ENCODE assay signal across 8 cellular contexts in the genomic region with DNA sequence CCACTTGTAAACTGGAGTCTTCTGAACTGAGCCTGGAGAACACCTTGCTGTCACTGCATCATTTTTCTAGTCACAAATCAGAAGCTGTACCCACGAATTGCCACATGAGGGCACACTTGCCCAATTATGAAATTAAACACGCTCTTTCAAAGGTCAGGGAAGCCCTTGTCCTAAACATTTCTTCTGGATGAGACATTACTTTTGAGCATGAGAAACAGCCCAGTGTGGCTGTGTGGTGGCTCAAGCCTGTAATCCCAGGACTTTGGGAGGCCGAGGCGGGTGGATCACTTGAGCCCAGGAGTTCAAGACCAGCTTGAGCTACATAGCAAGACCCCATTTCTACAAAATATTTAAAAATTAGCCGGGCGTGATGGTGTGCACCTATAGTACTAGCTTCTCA. TPM values are rescaled to one million over a fixed set of nuclear protein-coding genes. Genes with fewer than 3 reads are reported as not detected.
A peak's percentile ranks its signal among the peaks of the same experiment; 100 is the strongest.
DNase-seq lines count a peak whose midpoint lies in the region; ATAC-seq, FAIRE-seq and TF ChIP-seq lines count a peak whose summit lies in the region.

No MANE protein-coding gene starts in this region.

- peak; percentile 27 for FAIRE-seq in H54 (lab: Jason Lieb, UNC)

- no peaks in the 10 kb centered on the region for H3K36me3 Mint-ChIP-seq in CD4-positive, alpha-beta memory T cell
- H3K36me3 Mint-ChIP-seq in activated CD4-positive, alpha-beta memory T cell treated with anti-CD3 and anti-CD28 coated beads for 36 hours, result no peaks in the 10 kb centered on the region
- H3K36me3 Mint-ChIP-seq in naive B cell, result no peaks in the 10 kb centered on the region

- ATAC-seq in naive B cell (ENCODE audit: low read depth in 2 of 2) (peak in 1 of 2 donors; percentile 43), upper lobe of right lung (peak; percentile 88), HG02885 (IDR thresholded peaks at IDR 0.05; ENCODE audit: poor library complexity, unreplicated experiment) (no peak)

- H3K4me3 Mint-ChIP-seq in CD4-positive, alpha-beta memory T cell, result no peak overlapping the region
- no peak overlapping the region for H3K4me3 Mint-ChIP-seq in activated CD4-positive, alpha-beta memory T cell treated with anti-CD3 and anti-CD28 coated beads for 36 hours
- no peak overlapping the region for H3K4me3 Mint-ChIP-seq in naive B cell

- H3K4me1 ChIP-seq in CD4-positive, alpha-beta memory T cell (ENCODE audit: insufficient read depth, low read length), result no peaks in the 10 kb centered on the region
- no peaks in the 10 kb centered on the region for H3K4me1 ChIP-seq in upper lobe of right lung

- H3K27me3 ChIP-seq in CD4-positive, alpha-beta memory T cell (ENCODE audit: insufficient read depth, low read length), result no peaks in the 10 kb centered on the region
- H3K27me3 ChIP-seq in upper lobe of right lung, result no peaks in the 10 kb centered on the region

- intact Hi-C loops in CD4-positive, alpha-beta memory T cell (cut with micrococcal nuclease), result loop anchor here (1.0 to 5.0 kb wide), 2 partner anchors 160 to 649 kb away; no protein-coding TSS in a partner anchor
- intact Hi-C loops in activated CD4-positive, alpha-beta memory T cell treated with anti-CD3 and anti-CD28 coated beads for 36 hours (cut with micrococcal nuclease), result loop anchor here (1.0 kb wide), 2 partner anchors 110 to 160 kb away; no protein-coding TSS in a partner anchor
- intact Hi-C loops in upper lobe of right lung (cut with DNase I), result loop anchor here (5.0 kb wide), 1 partner anchor 161 kb away; no protein-coding TSS in a partner anchor

- H3K9me3 Mint-ChIP-seq in CD4-positive, alpha-beta memory T cell, result no peaks in the 10 kb centered on the region
- H3K9me3 Mint-ChIP-seq in activated CD4-positive, alpha-beta memory T cell treated with anti-CD3 and anti-CD28 coated beads for 36 hours, result no peaks in the 10 kb centered on the region
- no peaks in the 10 kb centered on the region for H3K9me3 Mint-ChIP-seq in naive B cell

- no peak overlapping the region for H3K4me3 ChIP-seq in CD4-positive, alpha-beta memory T cell (ENCODE audit: low read length in 2 of 2)
- H3K4me3 ChIP-seq in upper lobe of right lung, result no peak overlapping the region

- peak overlapping the region in 1 of 7 donors; percentile 14 for H3K27ac Mint-ChIP-seq in CD4-positive, alpha-beta memory T cell
- no peak overlapping the region for H3K27ac Mint-ChIP-seq in activated CD4-positive, alpha-beta memory T cell treated with anti-CD3 and anti-CD28 coated beads for 36 hours
- no peak overlapping the region for H3K27ac Mint-ChIP-seq in naive B cell

- POLR2A ChIA-PET in CD4-positive, alpha-beta memory T cell (lab: Charles Lee; ENCODE audit: partially characterized antibody), result interaction anchor here (1.4 kb wide), 1 partner anchor 160 kb away, joined by 4 read pairs; no protein-coding TSS in a partner anchor
- POLR2A ChIA-PET in activated CD4-positive, alpha-beta memory T cell treated with anti-CD3 and anti-CD28 coated beads for 36 hours (lab: Charles Lee), result no interaction called here

- no peaks in the 10 kb centered on the region for H3K4me1 Mint-ChIP-seq in CD4-positive, alpha-beta memory T cell
- H3K4me1 Mint-ChIP-seq in activated CD4-positive, alpha-beta memory T cell treated with anti-CD3 and anti-CD28 coated beads for 36 hours (ENCODE audit: low read depth), result peaks cover 3% of the 10 kb centered on the region
- peaks cover 4 to 8% (median 4%) of the 10 kb centered on the region in 3 donors for H3K4me1 Mint-ChIP-seq in naive B cell

- TF ChIP-seq POLR2A in H54 (IDR thresholded peaks at IDR 0.05; ENCODE audit: low read depth, low read length) (no peak), erythroblast (IDR thresholded peaks at IDR 0.05; ENCODE audit: low read length) (no peak)

- DNase-seq in CD4-positive, alpha-beta memory T cell, result peak in 4 of 5 donors; percentile 25 to 35 (median 28)
- DNase-seq in H54 (ENCODE audit: insufficient read length, low spot score), result peak; percentile 50
- peak; percentile 37 to 82 for DNase-seq in NCI-H524 (lab: John Stamatoyannopoulos, UW)
- DNase-seq in activated CD4-positive, alpha-beta memory T cell treated with anti-CD3 and anti-CD28 coated beads for 36 hours, result peak; percentile 59
- DNase-seq in erythroblast (lab: John Stamatoyannopoulos, UW), result peak; percentile 42 to 68
- DNase-seq in naive B cell, result peak; percentile 14
- DNase-seq in upper lobe of right lung, result no peak

- CTCF ChIA-PET in CD4-positive, alpha-beta memory T cell (lab: Charles Lee; ENCODE audit: partially characterized antibody), result interaction anchor here (0.7 to 11.2 kb wide), 15 partner anchors 8 to 293 kb away, joined by 3 to 131 read pairs (median 4); no protein-coding TSS in a partner anchor
- CTCF ChIA-PET in activated CD4-positive, alpha-beta memory T cell treated with anti-CD3 and anti-CD28 coated beads for 36 hours (lab: Charles Lee), result interaction anchor here (0.6 to 5.1 kb wide), 19 partner anchors 9 to 292 kb away, joined by 3 to 217 read pairs (median 4); no protein-coding TSS in a partner anchor

- H3K36me3 ChIP-seq in CD4-positive, alpha-beta memory T cell (ENCODE audit: insufficient read depth, low read length), result no peaks in the 10 kb centered on the region
- no peaks in the 10 kb centered on the region for H3K36me3 ChIP-seq in upper lobe of right lung

- H3K27ac ChIP-seq in CD4-positive, alpha-beta memory T cell (ENCODE audit: low read depth, low read length), result no peak overlapping the region
- no peak overlapping the region for H3K27ac ChIP-seq in upper lobe of right lung

- no peaks in the 10 kb centered on the region for H3K9me3 ChIP-seq in CD4-positive, alpha-beta memory T cell (ENCODE audit: control insufficient read depth in 1 of 2, low read length in 2 of 2)
- H3K9me3 ChIP-seq in upper lobe of right lung, result no peaks in the 10 kb centered on the region

- H3K27me3 Mint-ChIP-seq in CD4-positive, alpha-beta memory T cell, result peaks cover 17 to 20% of the 10 kb centered on the region in 2 donors
- H3K27me3 Mint-ChIP-seq in activated CD4-positive, alpha-beta memory T cell treated with anti-CD3 and anti-CD28 coated beads for 36 hours, result peaks cover 20% of the 10 kb centered on the region
- H3K27me3 Mint-ChIP-seq in naive B cell, result peaks cover 29 to 36% (median 31%) of the 10 kb centered on the region in 3 donors

- peak; percentile 79 for TF ChIP-seq CTCF in upper lobe of right lung (IDR thresholded peaks at IDR 0.05)

RNA-seq across cellular contexts. Expression of gene CFAP161, which starts 27.5 kb away (rescaled TPM):
- not detected for total RNA-seq in CD4-positive, alpha-beta memory T cell
- not detected for polyA plus RNA-seq in CD4-positive, alpha-beta memory T cell
- total RNA-seq in activated CD4-positive, alpha-beta memory T cell treated with anti-CD3 and anti-CD28 coated beads for 36 hours, result not detected
- polyA plus RNA-seq in naive B cell (ENCODE audit: low read depth in 6 of 6), result under 1 TPM in 1 of 6 donors, not detected in 5; 0.40 TPM
- total RNA-seq in upper lobe of right lung, result 1.3 TPM
